Comparison of ENCODE assay signal across 8 cellular contexts in the genomic region with DNA sequence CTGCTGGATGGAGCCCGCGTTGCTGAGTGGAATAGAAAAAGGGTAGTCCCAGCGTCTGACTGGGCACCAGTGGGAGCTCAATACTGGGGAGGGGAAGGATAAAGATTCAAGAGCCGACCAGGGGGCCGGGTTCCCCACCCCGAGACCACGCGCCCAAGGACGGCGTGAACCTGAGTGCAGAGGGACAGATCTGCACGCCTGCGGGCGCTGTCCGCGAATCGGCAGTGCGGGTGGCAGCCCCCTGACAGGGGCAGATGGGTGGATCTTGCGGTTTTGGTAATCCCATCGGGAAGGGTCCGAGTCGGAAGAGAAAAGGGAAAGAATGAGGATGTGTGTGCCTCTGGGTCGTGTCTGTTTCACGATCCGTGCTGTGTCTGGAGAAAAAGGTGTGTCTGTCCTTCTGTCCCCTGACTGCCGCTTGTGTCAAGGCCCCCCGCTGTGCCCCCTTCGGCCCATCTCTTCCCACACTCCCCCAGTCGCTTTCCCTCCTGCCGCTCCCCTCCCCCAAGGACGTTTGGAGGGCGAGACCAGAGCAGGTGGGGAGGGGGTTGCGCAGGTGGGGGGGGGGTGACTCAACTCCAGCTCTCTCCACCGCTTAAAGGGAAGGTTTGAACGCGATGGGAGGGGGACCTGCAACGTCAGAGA. TPM values are rescaled to one million over a fixed set of nuclear protein-coding genes. Genes with fewer than 3 reads are reported as not detected.
DNase-seq lines count a peak whose midpoint lies in the region; TF ChIP-seq lines count a peak whose summit lies in the region.
"Had no signal": no experiment of that assay in that cellular context is flagged by ENCODE, and none has a peak within 500 bp of the region (broad histone marks: within the 10 kb centered on the region; RNA-seq: fewer than 3 reads in every experiment).

No MANE protein-coding gene starts in this region.

- H3K4me1 Mint-ChIP-seq in Calu3 (ENCODE audit: low read depth, unreplicated experiment) (peaks cover 41% of the 10 kb centered on the region), chondrocyte (ENCODE audit: low read depth) (peaks cover 47% of the 10 kb centered on the region), nephron progenitor cell (peaks cover 73% of the 10 kb centered on the region)

- BruUV-seq in Calu3 (replicated peaks; lab: Mats Ljungman, UMichigan): no TSS peak

- TF ChIP-seq CTCF in Calu3 (IDR thresholded peaks at IDR 0.05; ENCODE audit: unreplicated experiment): no peak
- no peak for TF ChIP-seq CTCF in chondrocyte (IDR thresholded peaks at IDR 0.05)
- no peak for TF ChIP-seq CTCF in nephron progenitor cell (IDR thresholded peaks at IDR 0.05)

- H3K27me3 Mint-ChIP-seq in Calu3 (ENCODE audit: unreplicated experiment): peaks cover 62% of the 10 kb centered on the region
- H3K27me3 Mint-ChIP-seq in chondrocyte (ENCODE audit: low read depth): peaks cover 48% of the 10 kb centered on the region
- H3K27me3 Mint-ChIP-seq in nephron progenitor cell (ENCODE audit: low read depth, poor library complexity): peaks cover 93% of the 10 kb centered on the region

- no peaks in the 10 kb centered on the region for H3K9me3 ChIP-seq in Karpas-422 (ENCODE audit: low read length)

- H3K9me2 ChIP-seq in Karpas-422 (replicated peaks; ENCODE audit: insufficient read depth, low read length): no peaks in the 10 kb centered on the region

- H3K4me1 ChIP-seq in Karpas-422 (ENCODE audit: low read length): peaks cover 42% of the 10 kb centered on the region

- H3K4me3 Mint-ChIP-seq in Calu3 (ENCODE audit: low read depth, unreplicated experiment) (peak overlapping the region; percentile 64), chondrocyte (ENCODE audit: unreplicated experiment) (peak overlapping the region; percentile 72), nephron progenitor cell (peak overlapping the region; percentile 79)

- intact Hi-C loops in Calu3 (cut with micrococcal nuclease; ENCODE audit: unreplicated experiment): no loop called here

- no peaks in the 10 kb centered on the region for H3K27me3 ChIP-seq in Karpas-422 (ENCODE audit: low read length)

- H2AFZ ChIP-seq in Karpas-422 (ENCODE audit: low read length): no peak overlapping the region

- H3K79me2 ChIP-seq in Karpas-422 (ENCODE audit: low read length): 0 out of 2 replicates have a peak, but pooled peaks cover 5% of the 10 kb centered on the region

- H3K9me3 Mint-ChIP-seq in Calu3 (ENCODE audit: low read depth, unreplicated experiment): no peaks in the 10 kb centered on the region
- no peaks in the 10 kb centered on the region for H3K9me3 Mint-ChIP-seq in chondrocyte (ENCODE audit: low read depth)
- H3K9me3 Mint-ChIP-seq in nephron progenitor cell: no peaks in the 10 kb centered on the region

- no peak overlapping the region for H3K4me3 ChIP-seq in Karpas-422 (ENCODE audit: low read length)

- CTCF ChIA-PET in Calu3 (lab: Charles Lee): interaction anchor here (0.7 kb wide), 1 partner anchor 970 kb away, joined by 3 read pairs; no protein-coding TSS in a partner anchor

- DNase-seq in Calu3 (no peak), Karpas-422 (no peak), chondrocyte (ENCODE audit: low spot score) (no peak), nephron progenitor cell (no peak), cerebellum (ENCODE audit: low spot score) (no peak), mesenteric fat pad (ENCODE audit: low spot score) (no peak), cerebellar nuclear complex (lab: John Stamatoyannopoulos, UW) (no peak)

- H3K4me2 ChIP-seq in Karpas-422 (ENCODE audit: low read depth, low read length, poor library complexity, severe bottlenecking): peak overlapping the region; percentile 28

- no peak overlapping the region for H3K9ac ChIP-seq in Karpas-422 (ENCODE audit: low read length)

- no peak overlapping the region for H3K27ac ChIP-seq in Karpas-422 (ENCODE audit: low read length)

- peaks cover 30% of the 10 kb centered on the region for H4K20me1 ChIP-seq in Karpas-422 (ENCODE audit: insufficient read depth, low read depth, low read length)

- H3K27ac Mint-ChIP-seq in Calu3 (ENCODE audit: unreplicated experiment): no peak overlapping the region
- H3K27ac Mint-ChIP-seq in chondrocyte (ENCODE audit: unreplicated experiment): peak overlapping the region; percentile 14
- no peak overlapping the region for H3K27ac Mint-ChIP-seq in nephron progenitor cell

- no peaks in the 10 kb centered on the region for H3K36me3 ChIP-seq in Karpas-422 (ENCODE audit: insufficient read depth, low read length)

- H3K36me3 Mint-ChIP-seq in Calu3 (ENCODE audit: insufficient read depth, unreplicated experiment) (peaks cover 50% of the 10 kb centered on the region), chondrocyte (ENCODE audit: low read depth) (peaks cover 2% of the 10 kb centered on the region), nephron progenitor cell (ENCODE audit: low read depth) (no peaks in the 10 kb centered on the region)

RNA-seq across cellular contexts. Expression of gene VGF, which starts 0.7 kb away (rescaled TPM):
- total RNA-seq in Calu3 (2022): 0.14 and 0.81 TPM in 2 replicates
- total RNA-seq in Karpas-422 (2014; rRNA removed; shearing (Covaris generic); ENCODE audit: low replicate concordance): 0.86 and 1.4 TPM in 2 replicates
- total RNA-seq in chondrocyte: 0.22 to 0.26 TPM in 2 of 3 replicates, not detected in the other
- 21.2 TPM for total RNA-seq in cerebellum
- total RNA-seq in mesenteric fat pad: 0.22 TPM

RNA-seq across cellular contexts. Expression of gene AP1S1, which starts 11.8 kb away (rescaled TPM):
- total RNA-seq in Calu3 (2022) (45.6 and 61.6 TPM in 2 replicates), chondrocyte (55.9 to 60.5 TPM (median 60.4 TPM) in 3 replicates), cerebellum (61.0 TPM), mesenteric fat pad (30.4 TPM)
- 150 and 256 TPM in 2 replicates for total RNA-seq in Karpas-422 (2014; rRNA removed; shearing (Covaris generic); ENCODE audit: low replicate concordance)

RNA-seq across cellular contexts. Expression of gene NAT16, which starts 14.0 kb away (rescaled TPM):
- total RNA-seq in Calu3 (2022) (not detected in 2 replicates), chondrocyte (not detected in 3 replicates), cerebellum (2.1 TPM), mesenteric fat pad (not detected)
- total RNA-seq in Karpas-422 (2014; rRNA removed; shearing (Covaris generic); ENCODE audit: low replicate concordance): not detected in 2 replicates
- total RNA-seq: mucosa of gallbladder had no signal

RNA-seq across cellular contexts. Expression of gene MOGAT3, which starts 34.8 kb away (rescaled TPM):
- total RNA-seq in Calu3 (2022): not detected in 2 replicates
- total RNA-seq in Karpas-422 (2014; rRNA removed; shearing (Covaris generic); ENCODE audit: low replicate concordance): not detected in 2 replicates
- total RNA-seq in chondrocyte: not detected in 3 replicates
- total RNA-seq in cerebellum: not detected
- not detected for total RNA-seq in mesenteric fat pad

RNA-seq across cellular contexts. Expression of gene SERPINE1, which starts 39.2 kb away (rescaled TPM):
- total RNA-seq in Calu3 (2022): 1.1 and 1.8 TPM in 2 replicates
- not detected in 2 replicates for total RNA-seq in Karpas-422 (2014; rRNA removed; shearing (Covaris generic); ENCODE audit: low replicate concordance)
- 794 to 1,203 TPM (median 1,180 TPM) in 3 replicates for total RNA-seq in chondrocyte
- total RNA-seq in cerebellum: 0.27 TPM
- total RNA-seq in mesenteric fat pad: 130 TPM
